Comparison of ENCODE assay signal across 1 cellular context in genomic region chr13:49464621-49465325, GRCh38.
TF ChIP-seq lines count a peak whose summit lies in the region.

No MANE protein-coding gene starts in this region.

TF ChIP-seq in HepG2, 621 proteins besides CTCF, POLR2A, EP300 and RAD21 (continued from another document and continues in another):
- TF ChIP-seq NCOR1 (IDR thresholded peaks at IDR 0.05; ENCODE audit: borderline replicate concordance, low read length) (peak; percentile 69; the same call in 1 of the 2 replicates), HNF4A (CRISPR knock-in tag; IDR thresholded peaks at IDR 0.05) (peak; percentile 66), ZNF350 (CRISPR knock-in tag; IDR thresholded peaks at IDR 0.05; ENCODE audit: borderline replicate concordance, low read depth) (no peak), EHMT2 (IDR thresholded peaks at IDR 0.05; ENCODE audit: borderline replicate concordance, low read depth, low read length) (peak; percentile 49; the same call in 1 of the 2 replicates), ZNF562 (CRISPR knock-in tag; IDR thresholded peaks at IDR 0.05; ENCODE audit: borderline replicate concordance) (no peak), TOPORS (CRISPR knock-in tag; IDR thresholded peaks at IDR 0.05) (no peak), SNAPC2 (CRISPR knock-in tag; IDR thresholded peaks at IDR 0.05) (no peak), PRDM4 (CRISPR knock-in tag; IDR thresholded peaks at IDR 0.05; ENCODE audit: borderline replicate concordance) (no peak), PHF5A (CRISPR knock-in tag; IDR thresholded peaks at IDR 0.05; ENCODE audit: low read depth, unreplicated experiment) (no peak), MEIS1 (CRISPR knock-in tag; IDR thresholded peaks at IDR 0.05; ENCODE audit: borderline replicate concordance) (no peak), TMF1 (CRISPR knock-in tag; IDR thresholded peaks at IDR 0.05; ENCODE audit: low read depth) (no peak), TSC22D2 (CRISPR knock-in tag; IDR thresholded peaks at IDR 0.05; ENCODE audit: borderline replicate concordance) (no peak), HOXA5 (CRISPR knock-in tag; IDR thresholded peaks at IDR 0.05) (0 out of 2 replicates have a peak, but pooled peaks have one; percentile 52), ZBTB25 (CRISPR knock-in tag; IDR thresholded peaks at IDR 0.05) (0 out of 2 replicates have a peak, but pooled peaks have one; percentile 18), ZBTB33 (CRISPR knock-in tag; IDR thresholded peaks at IDR 0.05) (no peak), SRY (CRISPR knock-in tag; IDR thresholded peaks at IDR 0.05) (no peak), HDAC2 (CRISPR knock-in tag; IDR thresholded peaks at IDR 0.05) (peak; percentile 63), ZNF468 (CRISPR knock-in tag; IDR thresholded peaks at IDR 0.05) (no peak), PTBP1 (IDR thresholded peaks at IDR 0.05; ENCODE audit: low read depth, low read length, poor library complexity, severe bottlenecking) (no peak), ZNF124 (CRISPR knock-in tag; IDR thresholded peaks at IDR 0.05) (no peak), GATAD1 (CRISPR knock-in tag; IDR thresholded peaks at IDR 0.05) (no peak), KDM2A (CRISPR knock-in tag; IDR thresholded peaks at IDR 0.05; ENCODE audit: borderline replicate concordance, low read depth) (no peak), ZNF30 (CRISPR knock-in tag; IDR thresholded peaks at IDR 0.05) (no peak), GLMP (CRISPR knock-in tag; IDR thresholded peaks at IDR 0.05; ENCODE audit: borderline replicate concordance) (no peak), IKZF5 (CRISPR knock-in tag; IDR thresholded peaks at IDR 0.05) (no peak), ZNF605 (CRISPR knock-in tag; IDR thresholded peaks at IDR 0.05) (no peak), HOXA7 (CRISPR knock-in tag; IDR thresholded peaks at IDR 0.05) (no peak), KLF6 (CRISPR knock-in tag; IDR thresholded peaks at IDR 0.05) (no peak), ZNF281 (CRISPR knock-in tag; IDR thresholded peaks at IDR 0.05; ENCODE audit: borderline replicate concordance) (no peak), GATAD2A (CRISPR knock-in tag; IDR thresholded peaks at IDR 0.05) (peak; percentile 73), ZNF362 (CRISPR knock-in tag; IDR thresholded peaks at IDR 0.05; ENCODE audit: borderline replicate concordance) (peak; percentile 92), FOXP1 (IDR thresholded peaks at IDR 0.05) (0 out of 2 replicates have a peak, but pooled peaks have one; percentile 33), FOXP1 (CRISPR knock-in tag; IDR thresholded peaks at IDR 0.05) (peak; percentile 81), ZNF333 (CRISPR knock-in tag; IDR thresholded peaks at IDR 0.05; ENCODE audit: borderline replicate concordance) (no peak), PLSCR1 (CRISPR knock-in tag; IDR thresholded peaks at IDR 0.05; ENCODE audit: borderline replicate concordance) (no peak), FOXK1 (CRISPR knock-in tag; IDR thresholded peaks at IDR 0.05; ENCODE audit: borderline replicate concordance, low read depth) (peak; percentile 62; the same call in 1 of the 2 replicates), U2AF1 (optimal IDR thresholded peaks at IDR 0.05; ENCODE audit: low read depth, low read length) (no peak), MIER3 (CRISPR knock-in tag; IDR thresholded peaks at IDR 0.05; ENCODE audit: borderline replicate concordance) (peak; percentile 33; the same call in 1 of the 2 replicates), ZNF850 (CRISPR knock-in tag; conservative IDR thresholded peaks at IDR 0.05) (no peak), SCMH1 (CRISPR knock-in tag; IDR thresholded peaks at IDR 0.05; ENCODE audit: borderline replicate concordance) (no peak), DNMT3B (CRISPR knock-in tag; conservative IDR thresholded peaks at IDR 0.05) (no peak), RFXANK (CRISPR knock-in tag; IDR thresholded peaks at IDR 0.05) (no peak), ZNF10 (CRISPR knock-in tag; IDR thresholded peaks at IDR 0.05; ENCODE audit: borderline replicate concordance, low read depth) (no peak), ZNF563 (CRISPR knock-in tag; IDR thresholded peaks at IDR 0.05) (no peak), PHF21A (CRISPR knock-in tag; IDR thresholded peaks at IDR 0.05) (peak; percentile 75), NBN (conservative IDR thresholded peaks at IDR 0.05) (no peak), ATF7 (IDR thresholded peaks at IDR 0.05) (no peak), ATF7 (CRISPR knock-in tag; IDR thresholded peaks at IDR 0.05) (no peak), MYPOP (CRISPR knock-in tag; IDR thresholded peaks at IDR 0.05) (no peak), ZBTB42 (CRISPR knock-in tag; IDR thresholded peaks at IDR 0.05) (no peak), FOXP4 (CRISPR knock-in tag; IDR thresholded peaks at IDR 0.05) (peak; percentile 85), ZEB1 (IDR thresholded peaks at IDR 0.05; ENCODE audit: insufficient replicate concordance, low read depth) (no peak), RXRA (CRISPR knock-in tag; IDR thresholded peaks at IDR 0.05) (no peak; the same call in 1 of the 2 replicates), YY1 (IDR thresholded peaks at IDR 0.05; ENCODE audit: insufficient read depth, insufficient replicate concordance, low read depth, low read length) (no peak), ZNF768 (CRISPR knock-in tag; IDR thresholded peaks at IDR 0.05) (no peak), SP2 (CRISPR knock-in tag; IDR thresholded peaks at IDR 0.05) (no peak), THAP11 (CRISPR knock-in tag; IDR thresholded peaks at IDR 0.05) (no peak), ZFY (CRISPR knock-in tag; IDR thresholded peaks at IDR 0.05) (no peak), ZNF230 (CRISPR knock-in tag; IDR thresholded peaks at IDR 0.05) (no peak)
